In the genomic region with DNA sequence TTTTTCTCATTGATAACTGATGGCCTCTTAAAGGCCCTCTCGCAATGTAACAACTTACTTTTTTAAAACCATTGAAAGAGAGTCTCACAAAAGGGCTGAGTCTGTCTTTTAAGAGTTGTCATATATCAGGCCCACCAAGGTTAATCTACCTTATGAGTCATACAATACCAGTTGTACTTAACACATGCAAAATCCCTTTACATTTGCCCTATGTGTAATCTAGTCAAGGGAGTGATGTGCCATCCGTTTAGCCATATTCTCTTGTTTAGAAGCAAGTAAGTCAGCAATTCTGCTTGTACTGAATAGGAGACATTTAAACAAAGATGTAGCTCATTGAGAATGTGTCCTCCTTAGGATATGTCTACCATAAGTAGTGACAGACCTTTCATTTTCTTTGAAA, we compare ENCODE assay signal across 23 cellular contexts.
"Had no signal": no experiment of that assay in that cellular context is flagged by ENCODE, and none has a peak within 500 bp of the region (broad histone marks: within the 10 kb centered on the region; RNA-seq: fewer than 3 reads in every experiment).

No MANE protein-coding gene starts in this region.

- H3K4me3 ChIP-seq: cardiac muscle cell, lower lobe of right lung, prostate gland, spleen, vagina had no signal

- H3K4me1 ChIP-seq: lower lobe of right lung, prostate gland, vagina had no signal

- ATAC-seq: activated T-cell treated with anti-CD3 and anti-CD28 coated beads, Interleukin-2, amount 50 U/mL, for 72 hours; left lobe of liver; lower lobe of right lung; naive thymus-derived CD4-positive, alpha-beta T cell had no signal

- DNase-seq: activated CD4-positive, alpha-beta memory T cell treated with anti-CD3 and anti-CD28 coated beads, Interleukin-2, amount 10 ng/mL, durations not matched to agents 7 days and 5 days; activated CD4-positive, alpha-beta T cell treated with anti-CD3 and anti-CD28 coated beads, Interleukin-2, amount 10 ng/mL, durations not matched to agents 24 days and 14 days; activated effector memory CD4-positive, alpha-beta T cell treated with Interleukin-2 at 50 U/mL for 16 hours; activated naive CD4-positive, alpha-beta T cell treated with anti-CD3 and anti-CD28 coated beads for 36 hours; activated naive CD8-positive, alpha-beta T cell treated with anti-CD3 and anti-CD28 coated beads, Interleukin-2, amount 10 ng/mL, durations not matched to agents 7 days and 5 days; activated T-cell treated with anti-CD3 and anti-CD28 coated beads, Interleukin-2, amount 50 U/mL, for 72 hours; amygdala; cortex of kidney; endodermal cell; foreskin melanocyte; lower lobe of right lung; naive thymus-derived CD4-positive, alpha-beta T cell; occipital lobe; spleen; stimulated activated CD4-positive, alpha-beta T cell treated with anti-CD3 and anti-CD28 coated beads, Interleukin-4, amount 100 ng/mL, for 24 hours; stimulated activated naive CD4-positive, alpha-beta T cell treated with Interleukin-2 at 50 U/mL for 16 hours had no signal

- H3K4me3 Mint-ChIP-seq: activated CD4-positive, alpha-beta memory T cell treated with anti-CD3 and anti-CD28 coated beads, Interleukin-2, amount 10 ng/mL, durations not matched to agents 7 days and 5 days; activated CD4-positive, alpha-beta T cell treated with anti-CD3 and anti-CD28 coated beads, Interleukin-2, amount 10 ng/mL, durations not matched to agents 24 days and 14 days; activated naive CD4-positive, alpha-beta T cell treated with anti-CD3 and anti-CD28 coated beads for 36 hours; activated naive CD8-positive, alpha-beta T cell treated with anti-CD3 and anti-CD28 coated beads, Interleukin-2, amount 10 ng/mL, durations not matched to agents 7 days and 5 days; activated T-cell treated with anti-CD3 and anti-CD28 coated beads, Interleukin-2, amount 50 U/mL, for 72 hours; endodermal cell; naive thymus-derived CD4-positive, alpha-beta T cell; neural crest cell; type B pancreatic cell had no signal

- H3K27ac Mint-ChIP-seq: activated CD4-positive, alpha-beta memory T cell treated with anti-CD3 and anti-CD28 coated beads, Interleukin-2, amount 10 ng/mL, durations not matched to agents 7 days and 5 days; activated CD4-positive, alpha-beta T cell treated with anti-CD3 and anti-CD28 coated beads, Interleukin-2, amount 10 ng/mL, durations not matched to agents 24 days and 14 days; activated naive CD4-positive, alpha-beta T cell treated with anti-CD3 and anti-CD28 coated beads for 36 hours; activated naive CD8-positive, alpha-beta T cell treated with anti-CD3 and anti-CD28 coated beads, Interleukin-2, amount 10 ng/mL, durations not matched to agents 7 days and 5 days; activated T-cell treated with anti-CD3 and anti-CD28 coated beads, Interleukin-2, amount 50 U/mL, for 72 hours; endodermal cell; naive thymus-derived CD4-positive, alpha-beta T cell; type B pancreatic cell had no signal

- H3K36me3 ChIP-seq: cardiac muscle cell, lower lobe of right lung, prostate gland, spleen, thoracic aorta, vagina had no signal

- H3K9me3 ChIP-seq: lower lobe of right lung, prostate gland, spleen, thoracic aorta, vagina had no signal

- H3K9me3 Mint-ChIP-seq: activated CD4-positive, alpha-beta memory T cell treated with anti-CD3 and anti-CD28 coated beads, Interleukin-2, amount 10 ng/mL, durations not matched to agents 7 days and 5 days; activated CD4-positive, alpha-beta T cell treated with anti-CD3 and anti-CD28 coated beads, Interleukin-2, amount 10 ng/mL, durations not matched to agents 24 days and 14 days; activated naive CD8-positive, alpha-beta T cell treated with anti-CD3 and anti-CD28 coated beads, Interleukin-2, amount 10 ng/mL, durations not matched to agents 7 days and 5 days; endodermal cell; neural crest cell had no signal

- H3K36me3 Mint-ChIP-seq: activated naive CD8-positive, alpha-beta T cell treated with anti-CD3 and anti-CD28 coated beads, Interleukin-2, amount 10 ng/mL, durations not matched to agents 7 days and 5 days; naive thymus-derived CD4-positive, alpha-beta T cell; type B pancreatic cell had no signal

- H3K4me1 Mint-ChIP-seq: activated CD4-positive, alpha-beta memory T cell treated with anti-CD3 and anti-CD28 coated beads, Interleukin-2, amount 10 ng/mL, durations not matched to agents 7 days and 5 days had no signal

- H3K27ac ChIP-seq: cardiac muscle cell, lower lobe of right lung, prostate gland, spleen, vagina had no signal

- H3K27me3 Mint-ChIP-seq: activated CD4-positive, alpha-beta memory T cell treated with anti-CD3 and anti-CD28 coated beads, Interleukin-2, amount 10 ng/mL, durations not matched to agents 7 days and 5 days; activated CD4-positive, alpha-beta T cell treated with anti-CD3 and anti-CD28 coated beads, Interleukin-2, amount 10 ng/mL, durations not matched to agents 24 days and 14 days; naive thymus-derived CD4-positive, alpha-beta T cell; type B pancreatic cell had no signal

- H3K27me3 ChIP-seq: cardiac muscle cell, spleen, vagina had no signal
